Comparison of ENCODE assay signal across 8 cellular contexts in the genomic region with DNA sequence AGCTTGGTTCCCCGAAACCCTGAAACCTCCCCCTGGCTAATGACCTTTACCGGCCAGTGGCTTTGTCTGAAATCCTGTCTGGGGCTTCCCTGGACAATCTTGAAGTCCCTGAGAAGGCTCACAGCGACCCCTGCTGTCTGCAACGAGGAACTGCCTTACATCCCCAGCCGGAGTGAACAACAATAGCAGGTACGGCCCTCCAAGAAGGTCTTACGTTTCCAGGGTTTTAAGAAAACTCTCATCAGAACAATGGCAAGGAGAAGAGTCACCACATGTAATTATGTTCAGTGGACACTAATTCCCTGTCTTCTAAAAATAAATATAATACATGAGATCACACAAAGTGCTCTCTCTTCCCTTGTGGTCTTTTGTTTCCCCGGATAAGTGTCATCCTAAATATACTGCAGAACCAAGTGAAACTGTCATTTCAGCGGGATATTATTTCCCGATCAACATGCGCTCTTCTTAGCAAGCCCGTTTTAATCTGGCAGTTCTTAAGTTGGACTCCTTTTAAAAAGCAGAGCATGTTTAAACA. TPM values are rescaled to one million over a fixed set of nuclear protein-coding genes. Genes with fewer than 3 reads are reported as not detected.
DNase-seq lines count a peak whose midpoint lies in the region; ATAC-seq and TF ChIP-seq lines count a peak whose summit lies in the region.

No MANE protein-coding gene starts in this region.

- H3K27ac Mint-ChIP-seq in activated T-helper 2 cell treated with anti-CD3 and anti-CD28 coated beads, Interferon-gamma antibody, Interleukin-2, Interleukin-4, amounts not matched to agents 10 μg/mL and 5 μg/mL and 100 μg/mL, durations not matched to agents 14 hours and 24 hours and 36 hours = no peak overlapping the region

- TF ChIP-seq POLR2A in Peyer's patch (IDR thresholded peaks at IDR 0.05) = no peak

- H3K4me1 Mint-ChIP-seq in activated T-helper 2 cell treated with anti-CD3 and anti-CD28 coated beads, Interferon-gamma antibody, Interleukin-2, Interleukin-4, amounts not matched to agents 10 μg/mL and 5 μg/mL and 100 μg/mL, durations not matched to agents 14 hours and 24 hours and 36 hours (ENCODE audit: low read depth) = no peaks in the 10 kb centered on the region

- H3K4me3 ChIP-seq in Jurkat, Clone E6-1 (ENCODE audit: low read length) = no peak overlapping the region
- no peak overlapping the region for H3K4me3 ChIP-seq in Peyer's patch
- H3K4me3 ChIP-seq in upper lobe of right lung = no peak overlapping the region

- TF ChIP-seq CTCF in Peyer's patch (IDR thresholded peaks at IDR 0.05) = peak; percentile 35 to 71 (median 58)
- peak in 1 of 3 donors; percentile 35 for TF ChIP-seq CTCF in omental fat pad (IDR thresholded peaks at IDR 0.05)
- peak; percentile 78 for TF ChIP-seq CTCF in upper lobe of right lung (IDR thresholded peaks at IDR 0.05)

- H3K9me3 Mint-ChIP-seq in activated T-helper 2 cell treated with anti-CD3 and anti-CD28 coated beads, Interferon-gamma antibody, Interleukin-2, Interleukin-4, amounts not matched to agents 10 μg/mL and 5 μg/mL and 100 μg/mL, durations not matched to agents 14 hours and 24 hours and 36 hours = no peaks in the 10 kb centered on the region

- H3K9me3 ChIP-seq in Peyer's patch (no peaks in the 10 kb centered on the region), upper lobe of right lung (no peaks in the 10 kb centered on the region)

- ATAC-seq in omental fat pad (ENCODE audit: low FRiP score) = peak; percentile 73
- ATAC-seq in upper lobe of right lung = peak; percentile 74
- ATAC-seq in GM18873 (IDR thresholded peaks at IDR 0.05; ENCODE audit: low FRiP score, unreplicated experiment) = no peak

- no peaks in the 10 kb centered on the region for H3K27me3 ChIP-seq in Peyer's patch
- H3K27me3 ChIP-seq in upper lobe of right lung = no peaks in the 10 kb centered on the region

- no peak overlapping the region for H3K27ac ChIP-seq in Peyer's patch
- H3K27ac ChIP-seq in upper lobe of right lung = no peak overlapping the region

- H3K36me3 Mint-ChIP-seq in activated T-helper 2 cell treated with anti-CD3 and anti-CD28 coated beads, Interferon-gamma antibody, Interleukin-2, Interleukin-4, amounts not matched to agents 10 μg/mL and 5 μg/mL and 100 μg/mL, durations not matched to agents 14 hours and 24 hours and 36 hours (ENCODE audit: low read depth) = peaks cover 41% of the 10 kb centered on the region

- no peak overlapping the region for H3K4me3 Mint-ChIP-seq in activated T-helper 2 cell treated with anti-CD3 and anti-CD28 coated beads, Interferon-gamma antibody, Interleukin-2, Interleukin-4, amounts not matched to agents 10 μg/mL and 5 μg/mL and 100 μg/mL, durations not matched to agents 14 hours and 24 hours and 36 hours (ENCODE audit: low read depth)

- intact Hi-C loops in activated T-helper 2 cell treated with anti-CD3 and anti-CD28 coated beads, Interferon-gamma antibody, Interleukin-2, Interleukin-4, amounts not matched to agents 10 μg/mL and 5 μg/mL and 100 μg/mL, durations not matched to agents 14 hours and 24 hours and 36 hours (cut with micrococcal nuclease) = loop anchor here (5.0 kb wide), 1 partner anchor 451 kb away; no protein-coding TSS in a partner anchor
- intact Hi-C loops in upper lobe of right lung (cut with DNase I) = loop anchor here (10.0 kb wide), 1 partner anchor 448 kb away; no protein-coding TSS in a partner anchor

- DNase-seq in G401 (ENCODE audit: low spot score) = peak; percentile 85
- DNase-seq in Jurkat, Clone E6-1 (ENCODE audit: low read depth, low spot score) = peak; percentile 35
- DNase-seq in Peyer's patch = peak; percentile 21 to 77 (median 60)
- peak; percentile 22 for DNase-seq in activated T-helper 2 cell treated with anti-CD3 and anti-CD28 coated beads, Interferon-gamma antibody, Interleukin-2, Interleukin-4, amounts not matched to agents 10 μg/mL and 5 μg/mL and 100 μg/mL, durations not matched to agents 14 hours and 24 hours and 36 hours (ENCODE audit: low spot score)
- DNase-seq in foreskin melanocyte = peak; percentile 28
- DNase-seq in omental fat pad (ENCODE audit: low spot score) = peak; percentile 42
- peak; percentile 73 for DNase-seq in upper lobe of right lung

- H3K4me1 ChIP-seq in Peyer's patch (no peaks in the 10 kb centered on the region), upper lobe of right lung (no peaks in the 10 kb centered on the region)

- in situ Hi-C loops in G401 (cut with HindIII; ENCODE audit: low sequenced_read_pairs) = no loop called here

- H3K36me3 ChIP-seq in Peyer's patch = peaks cover 0 to 61% (median 0%) of the 10 kb centered on the region in 3 donors
- peaks cover 29% of the 10 kb centered on the region for H3K36me3 ChIP-seq in upper lobe of right lung

- H3K27me3 Mint-ChIP-seq in activated T-helper 2 cell treated with anti-CD3 and anti-CD28 coated beads, Interferon-gamma antibody, Interleukin-2, Interleukin-4, amounts not matched to agents 10 μg/mL and 5 μg/mL and 100 μg/mL, durations not matched to agents 14 hours and 24 hours and 36 hours (ENCODE audit: low read depth) = no peaks in the 10 kb centered on the region

RNA-seq across cellular contexts. Expression of gene RBM19, which starts 53.3 kb away (rescaled TPM):
- 29.7 and 53.9 TPM in 2 replicates for total RNA-seq in G401 (2014; rRNA removed; shearing (Covaris generic))
- 24.1 TPM for polyA plus RNA-seq in Jurkat, Clone E6-1 (2012; ENCODE audit: insufficient read depth, insufficient read length)
- total RNA-seq in Peyer's patch (100 to 1,000 TPM in 1 of 4 donors, 10 to 100 TPM in 3; 20.7 to 178 (median 48.0) TPM), omental fat pad (10 to 100 TPM; 24.3 to 41.6 (median 28.7) TPM), upper lobe of right lung (36.4 TPM)
- total RNA-seq in activated T-helper 2 cell treated with anti-CD3 and anti-CD28 coated beads, Interferon-gamma antibody, Interleukin-2, Interleukin-4, amounts not matched to agents 10 μg/mL and 5 μg/mL and 100 μg/mL, durations not matched to agents 14 hours and 24 hours and 36 hours = 89.6 and 96.8 TPM in 2 replicates

Comparison
In these comparisons a context has a peak if more than half of its experiments do, and no peak if none do; other contexts are left out.
1. DNase-seq: peak in every context shown above with its lines; median percentile 85 in G401; 73 in upper lobe of right lung; 60 in Peyer's patch; 42 in omental fat pad; 35 in Jurkat, Clone E6-1; 28 in foreskin melanocyte; 22 in activated T-helper 2 cell treated with anti-CD3 and anti-CD28 coated beads, Interferon-gamma antibody, Interleukin-2, Interleukin-4, amounts not matched to agents 10 μg/mL and 5 μg/mL and 100 μg/mL, durations not matched to agents 14 hours and 24 hours and 36 hours.